Comparison of ENCODE assay signal across 8 cellular contexts in genomic region chr12:101891462-101891971, GRCh38. TPM values are rescaled to one million over a fixed set of nuclear protein-coding genes. Genes with fewer than 3 reads are reported as not detected.
DNase-seq lines count a peak whose midpoint lies in the region; ATAC-seq and TF ChIP-seq lines count a peak whose summit lies in the region.

No MANE protein-coding gene starts in this region.

- no peaks in the 10 kb centered on the region for H4K20me1 ChIP-seq in H9 (ENCODE audit: control insufficient read depth, insufficient read depth, insufficient read length)

- H3K36me3 Mint-ChIP-seq in H9 (ENCODE audit: insufficient read depth in 1 of 3, low read depth in 3 of 3) = no peaks in the 10 kb centered on the region

- H2BK120ac ChIP-seq in mesenchymal stem cell (ENCODE audit: low read depth, low read length) (peak overlapping the region; percentile 54), H9 (ENCODE audit: low read depth, low read length, poor library complexity, severe bottlenecking) (no peak overlapping the region)

- H3K27ac ChIP-seq in adrenal gland = peak overlapping the region; percentile 72 to 90 (median 75)
- H3K27ac ChIP-seq in mesenchymal stem cell (ENCODE audit: low read length, poor library complexity, severe bottlenecking) = peak overlapping the region; percentile 95
- no peak overlapping the region for H3K27ac ChIP-seq in H9 (ENCODE audit: insufficient read length, low read depth, low read length)

- peak overlapping the region; percentile 44 to 94 for H3K18ac ChIP-seq in mesenchymal stem cell (ENCODE audit: low read depth in 1 of 2, low read length in 2 of 2)
- H3K18ac ChIP-seq in H9 (ENCODE audit: insufficient read length, low read depth, low read length) = no peak overlapping the region

- H3K79me2 ChIP-seq in H9 (ENCODE audit: insufficient read depth, low read length) = no peaks in the 10 kb centered on the region

- H3K4me1 ChIP-seq in adrenal gland (replicated peaks in 1 of 2) (peaks cover 7 to 37% of the 10 kb centered on the region in 2 donors), mesenchymal stem cell (ENCODE audit: control insufficient read depth, insufficient read depth, low read depth, low read length) (peaks cover 13% of the 10 kb centered on the region), H9 (ENCODE audit: insufficient read depth, low read length) (peaks cover 2% of the 10 kb centered on the region; the same call in 1 of the 2 replicates)

- H3K4me1 Mint-ChIP-seq in H9 = peaks cover 3 to 5% of the 10 kb centered on the region in 2 experiments; a peak in 1 of 4 replicates

- H2BK12ac ChIP-seq in mesenchymal stem cell (ENCODE audit: low read length in 2 of 2) (peak overlapping the region in 1 of 2 experiments; percentile 12), H9 (ENCODE audit: insufficient read length, low read depth, low read length) (no peak overlapping the region)

- no peak overlapping the region for H2BK20ac ChIP-seq in H9 (ENCODE audit: low read depth, low read length, poor library complexity, severe bottlenecking)

- no peak overlapping the region for H3K27ac Mint-ChIP-seq in H9

- WGBS in adrenal gland, 4 donors = 3 to 11% (median 7%) methylated on average over 3 of the region's 3 CpGs
- 0% methylated on average over 1 of the region's 3 CpGs for WGBS in mesenchymal stem cell
- no CpG with 5 or more reads among the region's 3 CpGs for WGBS in H9 (ENCODE audit: extremely low coverage, insufficient read length, low lambda C conversion rate)

- no peaks in the 10 kb centered on the region for H3K9me3 Mint-ChIP-seq in H9

- no peak overlapping the region for H3T11ph ChIP-seq in H9 (ENCODE audit: low read length)

- H2BK5ac ChIP-seq in mesenchymal stem cell (ENCODE audit: low read depth, low read length, poor library complexity, severe bottlenecking) = peak overlapping the region; percentile 35
- H2BK5ac ChIP-seq in H9 (ENCODE audit: insufficient read length, low read length) = no peak overlapping the region

- H3K4me3 ChIP-seq in adrenal gland (no peak overlapping the region), mesenchymal stem cell (ENCODE audit: insufficient read depth in 1 of 2, low read depth in 1 of 2, low read length in 2 of 2) (no peak overlapping the region)

- no peak overlapping the region for H4K5ac ChIP-seq in H9 (ENCODE audit: insufficient read length, low read depth, low read length)

- H3K23me2 ChIP-seq in H9 (ENCODE audit: insufficient read length, low read depth, low read length, poor library complexity, severe bottlenecking) = no peaks in the 10 kb centered on the region

- H3K79me1 ChIP-seq in mesenchymal stem cell (replicated peaks; ENCODE audit: low read length, poor library complexity, severe bottlenecking) (peaks cover 9% of the 10 kb centered on the region), H9 (ENCODE audit: insufficient read depth, low read depth, low read length, poor library complexity, severe bottlenecking) (peaks cover 2% of the 10 kb centered on the region)

- peak overlapping the region; percentile 65 for H3K9ac ChIP-seq in mesenchymal stem cell (ENCODE audit: low read length)
- H3K9ac ChIP-seq in H9 (ENCODE audit: extremely low read depth, insufficient read length, low read length) = no peak overlapping the region

- H3K9me3 ChIP-seq in adrenal gland (replicated peaks in 1 of 3) = no peaks in the 10 kb centered on the region
- H3K9me3 ChIP-seq in mesenchymal stem cell (ENCODE audit: control insufficient read depth, low read length) = no peaks in the 10 kb centered on the region
- no peaks in the 10 kb centered on the region for H3K9me3 ChIP-seq in H9 (ENCODE audit: control insufficient read depth, low read depth, low read length)

- intact Hi-C loops in adrenal gland (cut with DNase I) = no loop called here

- no peak overlapping the region for H3K56ac ChIP-seq in H9 (ENCODE audit: insufficient read length, low read depth, low read length)

- peak; percentile 19 for DNase-seq in COLO668 (lab: John Stamatoyannopoulos, UW; ENCODE audit: unreplicated experiment)
- peak; percentile 49 to 79 (median 72) for DNase-seq in adrenal gland
- peak; percentile 96 for DNase-seq in mesenchymal stem cell
- DNase-seq in H9 = no peak
- DNase-seq in DMS114 treated with DMSO at 0.1 percent for 48 hours (lab: John Stamatoyannopoulos, UW; ENCODE audit: unreplicated experiment) = no peak
- no peak for DNase-seq in NCI-H2227 (lab: John Stamatoyannopoulos, UW; ENCODE audit: unreplicated experiment)

- H3K14ac ChIP-seq in mesenchymal stem cell (ENCODE audit: low read length in 2 of 2) (no peak overlapping the region), H9 (ENCODE audit: insufficient read depth, low read length) (no peak overlapping the region)

- TF ChIP-seq POLR2A in adrenal gland (IDR thresholded peaks at IDR 0.05) = peak in 1 of 2 donors; percentile 47

- no peaks in the 10 kb centered on the region for H3K27me3 ChIP-seq in adrenal gland
- H3K27me3 ChIP-seq in mesenchymal stem cell (ENCODE audit: control insufficient read depth in 1 of 2, insufficient read depth in 1 of 2, low read length in 2 of 2) = no peaks in the 10 kb centered on the region
- H3K27me3 ChIP-seq in H9 (ENCODE audit: insufficient read depth, low read length) = no peaks in the 10 kb centered on the region

- TF ChIP-seq CTCF in adrenal gland (IDR thresholded peaks at IDR 0.05) = no peak
- TF ChIP-seq CTCF in H9 (conservative IDR thresholded peaks at IDR 0.05) = no peak

- H3K27me3 Mint-ChIP-seq in H9 (ENCODE audit: low read depth) = no peaks in the 10 kb centered on the region

- H3K4me2 ChIP-seq in mesenchymal stem cell (ENCODE audit: low read length, poor library complexity, severe bottlenecking) = peak overlapping the region; percentile 1
- no peak overlapping the region for H3K4me2 ChIP-seq in H9 (ENCODE audit: insufficient read depth, insufficient read length, low read length)

- no peak overlapping the region for H3K4me3 Mint-ChIP-seq in H9

- peak overlapping the region; percentile 70 for H4K91ac ChIP-seq in mesenchymal stem cell (ENCODE audit: low read length)
- no peak overlapping the region for H4K91ac ChIP-seq in H9 (ENCODE audit: insufficient read length, low read depth, low read length)

- H2AFZ ChIP-seq in mesenchymal stem cell (ENCODE audit: low read depth, low read length) (no peak overlapping the region), H9 (ENCODE audit: low read length) (no peak overlapping the region)

- H3K4ac ChIP-seq in mesenchymal stem cell (ENCODE audit: low read depth in 1 of 2, low read length in 2 of 2) (peak overlapping the region in 1 of 2 experiments; percentile 98), H9 (ENCODE audit: low read depth, low read length) (no peak overlapping the region)

- no peaks in the 10 kb centered on the region for H3K36me3 ChIP-seq in adrenal gland (replicated peaks in 1 of 2)
- H3K36me3 ChIP-seq in mesenchymal stem cell (ENCODE audit: control insufficient read depth in 1 of 2, insufficient read depth in 2 of 2, low read depth in 1 of 2, low read length in 2 of 2) = peaks cover 0 to 8% of the 10 kb centered on the region in 2 experiments

- H3K23ac ChIP-seq in mesenchymal stem cell (ENCODE audit: low read length in 2 of 2) (no peak overlapping the region), H9 (ENCODE audit: insufficient read length, low read depth, low read length) (no peak overlapping the region)

- ATAC-seq in GM21367 (IDR thresholded peaks at IDR 0.05; ENCODE audit: unreplicated experiment) (peak; percentile 92), HG03571 (IDR thresholded peaks at IDR 0.05; ENCODE audit: unreplicated experiment) (peak; percentile 75)

- peak overlapping the region; percentile 16 for H4K8ac ChIP-seq in mesenchymal stem cell (ENCODE audit: low read length)
- H4K8ac ChIP-seq in H9 (replicated peaks; ENCODE audit: insufficient read length, low read depth, low read length) = no peak overlapping the region

- H2AK5ac ChIP-seq in mesenchymal stem cell (ENCODE audit: low read length, severe bottlenecking) = no peak overlapping the region
- no peak overlapping the region for H2AK5ac ChIP-seq in H9 (ENCODE audit: insufficient read length, low read length)

- H2BK15ac ChIP-seq in mesenchymal stem cell (ENCODE audit: low read depth, poor library complexity, severe bottlenecking) (peak overlapping the region; percentile 95), H9 (ENCODE audit: low read depth, low read length) (no peak overlapping the region)

RNA-seq across cellular contexts. Expression of gene DRAM1, which starts 14.1 kb away (rescaled TPM):
- total RNA-seq in adrenal gland = 10 to 100 TPM; 17.8 to 46.4 (median 34.7) TPM
- polyA plus RNA-seq in adrenal gland = 10 to 100 TPM; 14.7 to 25.6 (median 17.4) TPM
- polyA plus RNA-seq in mesenchymal stem cell (2013, experiment 1 of 2) = 85.6 TPM
- polyA plus RNA-seq in mesenchymal stem cell (2013, experiment 2 of 2) = 87.7 TPM
- total RNA-seq in H9 (2021) = 6.3 and 6.5 TPM in 2 replicates

Comparison
In these comparisons a context has a peak if more than half of its experiments do, and no peak if none do; other contexts are left out.
1. DNase-seq: peak in COLO668 (single experiment), adrenal gland (7 of 7) and mesenchymal stem cell (single experiment); none in H9 (single experiment), DMS114 treated with DMSO at 0.1 percent for 48 hours (single experiment) and NCI-H2227 (single experiment).